In the genomic region with DNA sequence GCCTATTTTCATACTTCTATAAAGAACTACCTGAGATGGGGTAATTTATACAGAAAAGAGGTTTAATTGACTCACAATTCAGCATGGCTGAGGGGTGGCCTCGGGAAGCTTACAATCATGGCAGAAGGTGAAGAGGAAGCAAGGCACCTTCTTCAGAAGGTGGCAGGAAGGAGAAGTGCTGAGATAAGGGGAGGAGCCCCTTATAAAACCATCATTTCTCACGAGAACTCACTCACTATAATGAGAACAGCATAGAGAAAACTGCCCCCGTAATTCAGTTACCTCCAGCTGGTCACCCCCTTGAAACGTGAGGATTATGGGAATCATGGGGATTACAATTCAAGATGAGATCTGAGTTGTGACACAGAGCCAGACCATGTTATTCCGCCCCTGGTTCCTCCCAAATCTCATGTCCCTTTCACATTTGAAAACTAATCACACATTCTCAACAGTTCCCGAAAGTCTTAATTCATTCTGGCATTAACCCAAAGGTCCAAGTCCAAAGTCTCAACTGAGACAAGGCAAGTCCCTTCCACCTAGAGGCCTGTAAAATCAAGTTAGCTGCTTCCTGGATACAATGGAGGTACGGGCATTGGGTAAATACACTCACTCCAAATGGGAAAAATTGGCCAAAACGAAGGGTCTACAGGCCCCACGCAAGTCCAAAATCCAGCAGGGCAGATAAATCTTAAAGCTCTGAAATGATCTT, we compare ENCODE assay signal across 32 cellular contexts.
"Had no signal": no experiment of that assay in that cellular context is flagged by ENCODE, and none has a peak within 500 bp of the region (broad histone marks: within the 10 kb centered on the region; RNA-seq: fewer than 3 reads in every experiment).

No MANE protein-coding gene starts in this region.

- H3K4me3 ChIP-seq: ascending aorta, breast epithelium, cardiac muscle cell, coronary artery, dorsolateral prefrontal cortex, esophagus muscularis mucosa, gastrocnemius medialis, heart left ventricle had no signal

- H3K9me3 ChIP-seq: ascending aorta, gastrocnemius medialis had no signal

- H3K27me3 ChIP-seq: ascending aorta, breast epithelium, cardiac muscle cell, dorsolateral prefrontal cortex, esophagus muscularis mucosa, foreskin keratinocyte, gastrocnemius medialis, heart left ventricle had no signal

- DNase-seq: activated CD4-positive, alpha-beta memory T cell treated with anti-CD3 and anti-CD28 coated beads, Interleukin-2, amount 10 ng/mL, durations not matched to agents 7 days and 5 days; activated CD4-positive, alpha-beta T cell treated with anti-CD3 and anti-CD28 coated beads for 1 hour; activated CD4-positive, alpha-beta T cell treated with anti-CD3 and anti-CD28 coated beads for 4 hours; activated CD4-positive, alpha-beta T cell treated with anti-CD3 and anti-CD28 coated beads, Interleukin-2, amount 10 ng/mL, durations not matched to agents 7 days and 5 days; activated CD4-positive, alpha-beta T cell treated with anti-CD3 and anti-CD28 coated beads, Interleukin-2, amount 50 U/mL, for 4 hours; activated CD8-positive, alpha-beta memory T cell treated with anti-CD3 and anti-CD28 coated beads, Interleukin-2, amount 50 U/mL, for 48 hours; activated gamma-delta T cell; activated naive CD4-positive, alpha-beta T cell; activated naive CD4-positive, alpha-beta T cell treated with anti-CD3 and anti-CD28 coated beads, Interleukin-2, amount 10 ng/mL, durations not matched to agents 7 days and 5 days; activated naive CD8-positive, alpha-beta T cell treated with anti-CD3 and anti-CD28 coated beads, Interleukin-2, amount 10 ng/mL, durations not matched to agents 7 days and 5 days; activated T-cell treated with anti-CD3 and anti-CD28 coated beads for 4 hours; activated T-cell treated with anti-CD3 and anti-CD28 coated beads, Interleukin-2, amount 50 U/mL, for 24 hours; activated T-cell treated with anti-CD3 and anti-CD28 coated beads, Interleukin-2, amount 50 U/mL, for 72 hours; central memory CD4-positive, alpha-beta T cell; cerebellar nuclear complex; dorsolateral prefrontal cortex; effector memory CD4-positive, alpha-beta T cell; endodermal cell; erythroblast; foreskin keratinocyte; gastrocnemius medialis; glutamatergic neuron; heart left ventricle; T-helper 2 cell had no signal

- H3K36me3 ChIP-seq: breast epithelium, cardiac muscle cell, gastrocnemius medialis had no signal

- ATAC-seq: activated naive CD4-positive, alpha-beta T cell treated with anti-CD3 and anti-CD28 coated beads, Interleukin-2, amount 50 U/mL, for 72 hours; activated T-cell treated with anti-CD3 and anti-CD28 coated beads, Interleukin-2, amount 50 U/mL, for 72 hours; foreskin keratinocyte; gastrocnemius medialis; heart left ventricle; WTC11 had no signal

- H3K4me1 ChIP-seq: ascending aorta, breast epithelium, esophagus muscularis mucosa, foreskin keratinocyte, gastrocnemius medialis had no signal

- H3K27ac ChIP-seq: ascending aorta, breast epithelium, cardiac muscle cell, coronary artery, dorsolateral prefrontal cortex, esophagus muscularis mucosa, foreskin keratinocyte, gastrocnemius medialis, heart left ventricle, VCaP had no signal
